ENCODE assay signal across 8 cellular contexts in genomic region chr10:18659784-18660561, GRCh38. TPM values are rescaled to one million over a fixed set of nuclear protein-coding genes. Genes with fewer than 3 reads are reported as not detected.
DNase-seq lines count a peak whose midpoint lies in the region; ATAC-seq and TF ChIP-seq lines count a peak whose summit lies in the region.

No MANE protein-coding gene starts in this region.

- peak; percentile 31 for ATAC-seq in activated CD4-positive, alpha-beta T cell treated with anti-CD3 and anti-CD28 coated beads for 36 hours
- no peak for ATAC-seq in activated B cell treated with CpG ODN at 0.5 μM for 24 hours (ENCODE audit: low read depth)

- H3K9me3 ChIP-seq in KOPT-K1 (ENCODE audit: insufficient read depth, low read length, poor library complexity, severe bottlenecking) (no peaks in the 10 kb centered on the region), ovary (no peaks in the 10 kb centered on the region)

- H3K9me3 Mint-ChIP-seq in activated CD4-positive, alpha-beta T cell treated with anti-CD3 and anti-CD28 coated beads for 36 hours (ENCODE audit: low read depth) = no peaks in the 10 kb centered on the region
- H3K9me3 Mint-ChIP-seq in activated B cell treated with CpG ODN at 0.5 μM for 24 hours = no peaks in the 10 kb centered on the region

- TF ChIP-seq CTCF in activated B cell treated with CpG ODN at 0.5 μM for 24 hours (IDR thresholded peaks at IDR 0.05) (no peak), ovary (IDR thresholded peaks at IDR 0.05) (no peak)

- no peaks in the 10 kb centered on the region for H3K27me3 ChIP-seq in ovary

- peak overlapping the region; percentile 76 for H3K4me3 ChIP-seq in ovary

- CTCF ChIA-PET in activated CD4-positive, alpha-beta T cell treated with anti-CD3 and anti-CD28 coated beads for 36 hours (lab: Charles Lee) = interaction anchor here (0.6 to 1.5 kb wide), 2 partner anchors 11 to 83 kb away, joined by 3 to 8 read pairs; no protein-coding TSS in a partner anchor
- CTCF ChIA-PET in activated B cell treated with CpG ODN at 0.5 μM for 24 hours (lab: Charles Lee) = interaction anchor here (1.0 kb wide), 1 partner anchor 9 kb away, joined by 3 read pairs; the partner anchor contains the start of gene NSUN6

- POLR2A ChIA-PET in activated CD4-positive, alpha-beta T cell treated with anti-CD3 and anti-CD28 coated beads for 36 hours (lab: Charles Lee) = no interaction called here
- POLR2A ChIA-PET in activated B cell treated with CpG ODN at 0.5 μM for 24 hours (lab: Charles Lee) = interaction anchor here (1.2 to 1.7 kb wide), 5 partner anchors 11 to 1843 kb away, joined by 3 to 10 read pairs (median 5); partner anchors contain the start of genes RSU1, STAM and TRDMT1

- no peak for TF ChIP-seq EP300 in ovary (IDR thresholded peaks at IDR 0.05)

- H3K36me3 Mint-ChIP-seq in activated CD4-positive, alpha-beta T cell treated with anti-CD3 and anti-CD28 coated beads for 36 hours (ENCODE audit: low read depth) = peaks cover 22% of the 10 kb centered on the region
- H3K36me3 Mint-ChIP-seq in activated B cell treated with CpG ODN at 0.5 μM for 24 hours (ENCODE audit: low read depth) = peaks cover 19% of the 10 kb centered on the region

- no peaks in the 10 kb centered on the region for H3K27me3 Mint-ChIP-seq in activated CD4-positive, alpha-beta T cell treated with anti-CD3 and anti-CD28 coated beads for 36 hours
- no peaks in the 10 kb centered on the region for H3K27me3 Mint-ChIP-seq in activated B cell treated with CpG ODN at 0.5 μM for 24 hours

- 0 to 1% (median 1%) methylated on average over 25 of the region's 25 CpGs for WGBS in ovary, 3 donors

- peaks cover 11% of the 10 kb centered on the region for H3K4me1 ChIP-seq in ovary (ENCODE audit: insufficient read depth)

- peaks cover 2% of the 10 kb centered on the region for H3K36me3 ChIP-seq in KOPT-K1 (ENCODE audit: insufficient read depth, low read length)
- H3K36me3 ChIP-seq in ovary = no peaks in the 10 kb centered on the region

- H3K4me1 Mint-ChIP-seq in activated CD4-positive, alpha-beta T cell treated with anti-CD3 and anti-CD28 coated beads for 36 hours = peaks cover 46% of the 10 kb centered on the region
- H3K4me1 Mint-ChIP-seq in activated B cell treated with CpG ODN at 0.5 μM for 24 hours = peaks cover 41% of the 10 kb centered on the region

- peak overlapping the region; percentile 91 for H3K27ac ChIP-seq in KOPT-K1 (ENCODE audit: low read depth, low read length, poor library complexity, severe bottlenecking)
- H3K27ac ChIP-seq in ovary = peak overlapping the region; percentile 95 to 97

- no peak for TF ChIP-seq POLR2A in ovary (IDR thresholded peaks at IDR 0.05)

- intact Hi-C loops in activated CD4-positive, alpha-beta T cell treated with anti-CD3 and anti-CD28 coated beads for 36 hours (cut with DNase I, micrococcal nuclease) = loop anchor here (1.0 to 10.0 kb wide), 4 partner anchors 9 to 1843 kb away; partner anchors contain the start of genes NSUN6 (in 2 of the 2), RSU1 (in 1 of the 2), STAM (in 1 of the 2) and TRDMT1 (in 1 of the 2)
- intact Hi-C loops in activated B cell treated with CpG ODN at 0.5 μM for 24 hours (cut with micrococcal nuclease) = loop anchor here (1.0 to 10.0 kb wide), 7 partner anchors 9 to 1843 kb away; partner anchors contain the start of genes NSUN6, RSU1 and TRDMT1
- intact Hi-C loops in ovary (cut with DNase I) = loop anchor here in 1 of 4 donors (10.0 kb wide), 1 partner anchor 995 kb away; no protein-coding TSS in a partner anchor

- peak; percentile 36 for DNase-seq in activated CD4-positive, alpha-beta T cell treated with anti-CD3 and anti-CD28 coated beads for 36 hours
- no peak for DNase-seq in activated CD4-positive, alpha-beta T cell treated with anti-CD3 and anti-CD28 coated beads, Interleukin-2, amount 50 U/mL, for 1 hour
- DNase-seq in H4 (ENCODE audit: low spot score) (peak; percentile 6), activated B cell treated with CpG ODN at 0.5 μM for 24 hours (no peak), glomerular visceral epithelial cell (ENCODE audit: extremely low spot score) (peak; percentile 48), ovary (no peak), NCI-H1436 treated with DMSO at 0.1 percent for 48 hours (lab: John Stamatoyannopoulos, UW) (no peak)

- peak overlapping the region; percentile 99 for H3K4me3 Mint-ChIP-seq in activated CD4-positive, alpha-beta T cell treated with anti-CD3 and anti-CD28 coated beads for 36 hours
- H3K4me3 Mint-ChIP-seq in activated B cell treated with CpG ODN at 0.5 μM for 24 hours = peak overlapping the region; percentile 98

- H3K27ac Mint-ChIP-seq in activated CD4-positive, alpha-beta T cell treated with anti-CD3 and anti-CD28 coated beads for 36 hours = peak overlapping the region; percentile 98
- peak overlapping the region; percentile 95 for H3K27ac Mint-ChIP-seq in activated B cell treated with CpG ODN at 0.5 μM for 24 hours

RNA-seq across cellular contexts. Expression of gene ARL5B, which starts 0.7 kb away (rescaled TPM):
- total RNA-seq in activated CD4-positive, alpha-beta T cell treated with anti-CD3 and anti-CD28 coated beads for 36 hours = 10 to 100 TPM; 11.3 to 12.0 TPM
- 5.4 and 8.7 TPM in 2 replicates for total RNA-seq in H4 (2014; rRNA removed; shearing (Covaris generic))
- 9.4 and 10.6 TPM in 2 replicates for total RNA-seq in activated B cell treated with CpG ODN at 0.5 μM for 24 hours
- total RNA-seq in ovary = 10 to 100 TPM; 10.5 to 19.1 (median 13.0) TPM
- polyA plus RNA-seq in ovary = 1 to 10 TPM; 6.0 to 7.2 TPM

RNA-seq across cellular contexts. Expression of gene NSUN6, which starts 8.6 kb away (rescaled TPM):
- 10 to 100 TPM; 15.7 to 16.0 TPM for total RNA-seq in activated CD4-positive, alpha-beta T cell treated with anti-CD3 and anti-CD28 coated beads for 36 hours
- total RNA-seq in H4 (2014; rRNA removed; shearing (Covaris generic)) = 5.0 and 5.3 TPM in 2 replicates
- total RNA-seq in activated B cell treated with CpG ODN at 0.5 μM for 24 hours = 16.4 and 18.4 TPM in 2 replicates
- 10 to 100 TPM; 13.0 to 19.5 (median 15.5) TPM for total RNA-seq in ovary
- 1 to 10 TPM; 8.9 to 9.7 TPM for polyA plus RNA-seq in ovary

Comparison
In these comparisons a context has a peak if more than half of its experiments do, and no peak if none do; other contexts are left out.
1. DNase-seq: peak in activated CD4-positive, alpha-beta T cell treated with anti-CD3 and anti-CD28 coated beads for 36 hours (single experiment), H4 (single experiment) and glomerular visceral epithelial cell (single experiment); none in activated CD4-positive, alpha-beta T cell treated with anti-CD3 and anti-CD28 coated beads, Interleukin-2, amount 50 U/mL, for 1 hour (single experiment), activated B cell treated with CpG ODN at 0.5 μM for 24 hours (single experiment), ovary (0 of 5) and NCI-H1436 treated with DMSO at 0.1 percent for 48 hours (single experiment).